8 cellular contexts compared by ENCODE assay signal in the genomic region with DNA sequence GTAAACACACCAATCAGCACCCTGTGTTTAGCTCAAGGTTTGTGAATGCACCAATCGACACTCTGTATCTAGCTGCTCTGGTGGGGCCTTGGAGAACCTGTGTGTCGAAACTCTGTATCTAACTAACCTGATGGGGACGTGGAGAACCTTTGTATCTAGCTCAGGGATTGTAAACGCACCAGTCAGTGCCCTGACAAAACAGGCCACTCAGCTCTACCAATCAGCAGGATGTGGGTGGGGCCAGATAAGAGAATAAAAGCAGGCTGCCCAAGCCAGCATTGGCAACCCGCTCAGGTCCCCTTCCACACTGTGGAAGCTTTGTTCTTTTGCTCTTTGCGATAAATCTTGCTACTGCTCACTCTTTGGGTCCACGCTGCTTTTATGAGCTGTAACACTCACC. TPM values are rescaled to one million over a fixed set of nuclear protein-coding genes. Genes with fewer than 3 reads are reported as not detected.
A peak's percentile ranks its signal among the peaks of the same experiment; 100 is the strongest.
DNase-seq lines count a peak whose midpoint lies in the region; ATAC-seq, FAIRE-seq and TF ChIP-seq lines count a peak whose summit lies in the region.
"Not testable (repeated sequence)": the region's sequence is repeated elsewhere in the genome, so short reads cannot be mapped to it uniquely, and the experiment has no call there.
"Had no signal": no experiment of that assay in that cellular context is flagged by ENCODE, and none has a peak within 500 bp of the region (broad histone marks: within the 10 kb centered on the region; RNA-seq: fewer than 3 reads in every experiment).

No MANE protein-coding gene starts in this region.

- H3K36me3 Mint-ChIP-seq in WTC11; osteocyte (ENCODE audit: unreplicated experiment): not testable (repeated sequence)

- not testable (repeated sequence) for H2AFZ ChIP-seq in HepG2 (ENCODE audit: low read length)

- H3K9me3 Mint-ChIP-seq in WTC11; osteocyte (ENCODE audit: unreplicated experiment): not testable (repeated sequence)

- H3K27me3 Mint-ChIP-seq in WTC11 (ENCODE audit: low read depth) = not testable (repeated sequence)
- peaks cover 12% of the 10 kb centered on the region for H3K27me3 Mint-ChIP-seq in osteocyte (ENCODE audit: unreplicated experiment)

- H3K4me1 Mint-ChIP-seq in WTC11 = not testable (repeated sequence)
- H3K4me1 Mint-ChIP-seq in osteocyte (ENCODE audit: unreplicated experiment) = peaks cover 12% of the 10 kb centered on the region

- H3K9me3 ChIP-seq in HepG2 (ENCODE audit: low read length) = not testable (repeated sequence)

- H3K4me2 ChIP-seq in HepG2 (ENCODE audit: low read depth, low read length) = not testable (repeated sequence)

- POLR2A ChIA-PET in WTC11 (lab: Charles Lee); HepG2 (lab: Yijun Ruan, JAX): not testable (repeated sequence)

- H3K4me3 Mint-ChIP-seq in WTC11; osteocyte (ENCODE audit: unreplicated experiment): not testable (repeated sequence)

- TF ChIP-seq RAD21 in HepG2 (CRISPR knock-in tag; IDR thresholded peaks at IDR 0.05) = not testable (repeated sequence)

- 46% methylated on average over 5 of the region's 7 CpGs for WGBS in HepG2 (ENCODE audit: low lambda C conversion rate)

- not testable (repeated sequence) for BruUV-seq in HepG2 (replicated peaks; lab: Mats Ljungman, UMichigan)

- TF ChIP-seq CTCF in WTC11 (IDR thresholded peaks at IDR 0.05); HepG2 (CRISPR knock-in tag; IDR thresholded peaks at IDR 0.05); osteocyte (IDR thresholded peaks at IDR 0.05): not testable (repeated sequence)

- H3K9ac ChIP-seq in HepG2 (ENCODE audit: insufficient read depth, low read depth, low read length) = not testable (repeated sequence)

- not testable (repeated sequence) for H3K27me3 ChIP-seq in HepG2 (ENCODE audit: control insufficient read depth in 1 of 2, insufficient read depth in 2 of 2, low read length in 2 of 2)

- not testable (repeated sequence) for H3K4me3 ChIP-seq in HepG2 (replicated peaks in 1 of 3; ENCODE audit: insufficient read depth in 1 of 3, low read depth in 2 of 3, low read length in 3 of 3)

- in situ Hi-C loops in HepG2 (cut with HindIII; ENCODE audit: extremely low pct_ligation_motif_present, low pct_unique_long_range_greater_than_20kb) = not testable (repeated sequence)

- intact Hi-C loops in HepG2 (cut with micrococcal nuclease; ENCODE audit: unreplicated experiment) = not testable (repeated sequence)

- H3K27ac Mint-ChIP-seq in WTC11; osteocyte (ENCODE audit: unreplicated experiment): not testable (repeated sequence)

- FAIRE-seq in HepG2 (lab: Jason Lieb, UNC) = not testable (repeated sequence)

- H3K4me1 ChIP-seq in HepG2 (ENCODE audit: insufficient read depth, low read length) = not testable (repeated sequence)

- not testable (repeated sequence) for H3K36me3 ChIP-seq in HepG2 (replicated peaks in 1 of 2; ENCODE audit: control insufficient read depth in 1 of 2, insufficient read depth in 2 of 2, low read length in 2 of 2)

- not testable (repeated sequence) for TF ChIP-seq POLR2A in HepG2 (IDR thresholded peaks at IDR 0.05; ENCODE audit: insufficient read depth in 1 of 2, low read depth in 2 of 2, low read length in 2 of 2)

- TF ChIP-seq EP300 in HepG2 (IDR thresholded peaks at IDR 0.05; ENCODE audit: low read depth in 2 of 2, low read length in 2 of 2); HepG2 (CRISPR knock-in tag; IDR thresholded peaks at IDR 0.05; ENCODE audit: borderline replicate concordance): not testable (repeated sequence)

- not testable (repeated sequence) for DNase-seq in WTC11 (ENCODE audit: low spot score); HepG2 (ENCODE audit: low spot score)
- peak; percentile 5 for DNase-seq in activated CD8-positive, alpha-beta memory T cell treated with anti-CD3 and anti-CD28 coated beads for 24 hours
- DNase-seq in osteocyte (ENCODE audit: extremely low spot score, unreplicated experiment) = peak; percentile 2

- not testable (repeated sequence) for H3K79me2 ChIP-seq in HepG2 (ENCODE audit: insufficient read depth, low read length)

- CTCF ChIA-PET in WTC11 (lab: Charles Lee); HepG2 (lab: Yijun Ruan, JAX; ENCODE audit: low intra/inter-chr PET ratio, low total read pairs): not testable (repeated sequence)

- H4K20me1 ChIP-seq in HepG2 (ENCODE audit: insufficient read depth, low read length) = not testable (repeated sequence)

- not testable (repeated sequence) for H3K27ac ChIP-seq in HepG2 (ENCODE audit: extremely low read length, insufficient read depth, low read length)

- not testable (repeated sequence) for ATAC-seq in WTC11, HepG2

RNA-seq across cellular contexts. Expression of a gene that starts 6.9 kb away (rescaled TPM):
- total RNA-seq in WTC11 (2021) (46.0 to 50.7 TPM (median 50.5 TPM) in 3 replicates), HepG2 (2016; rRNA removed; fragmentation: Illumina TruSeq; extraction: Trizol) (54.4 and 80.9 TPM in 2 replicates), osteocyte (44.4 and 46.7 TPM in 2 replicates)
- 10.9 and 15.6 TPM in 2 replicates for total RNA-seq in HepG2 (2016; cell fraction: cytosol; rRNA removed; fragmentation: Illumina TruSeq; extraction: Trizol; ENCODE audit: low read depth)
- 56.6 and 74.9 TPM in 2 replicates for total RNA-seq in HepG2 (2016; cell fraction: insoluble cytoplasmic fraction; rRNA removed; fragmentation: Illumina TruSeq; extraction: Trizol)
- total RNA-seq in HepG2 (2016; cell fraction: membrane; rRNA removed; fragmentation: Illumina TruSeq; extraction: Trizol) = 18.1 and 24.3 TPM in 2 replicates
- 26.5 and 26.8 TPM in 2 replicates for total RNA-seq in HepG2 (2016; cell fraction: nucleus; rRNA removed; fragmentation: Illumina TruSeq; extraction: Trizol)
- 71.7 and 78.6 TPM in 2 replicates for polyA plus RNA-seq in HepG2 (2011; rRNA removed)
- polyA plus RNA-seq in HepG2 (2011; cell fraction: cytosol; rRNA removed) = 69.7 and 85.2 TPM in 2 replicates
- 27.5 and 29.1 TPM in 2 replicates for polyA plus RNA-seq in HepG2 (2011; cell fraction: nucleus; rRNA removed)
- 33.6 and 54.0 TPM in 2 replicates for polyA plus RNA-seq in HepG2 (2012)
- 19.8 and 22.0 TPM in 2 replicates for polyA plus RNA-seq in HepG2 (2016; cell fraction: cytosol; fragmentation: Illumina TruSeq; extraction: Trizol; ENCODE audit: low read depth)
- 91.0 and 97.2 TPM in 2 replicates for polyA plus RNA-seq in HepG2 (2016; cell fraction: insoluble cytoplasmic fraction; fragmentation: Illumina TruSeq; extraction: Trizol; ENCODE audit: low read depth)
- 22.9 and 23.0 TPM in 2 replicates for polyA plus RNA-seq in HepG2 (2016; cell fraction: membrane; fragmentation: Illumina TruSeq; extraction: Trizol; ENCODE audit: low read depth)
- 37.9 and 39.1 TPM in 2 replicates for polyA plus RNA-seq in HepG2 (2016; cell fraction: nucleus; fragmentation: Illumina TruSeq; extraction: Trizol; ENCODE audit: insufficient read depth, low read depth)
- polyA minus RNA-seq in HepG2 (2011; rRNA and poly(A)+ RNA removed; ENCODE audit: low replicate concordance) = 63.6 and 109 TPM in 2 replicates
- polyA minus RNA-seq in HepG2 (2011; cell fraction: cytosol; rRNA and poly(A)+ RNA removed) = 20.6 and 23.0 TPM in 2 replicates
- polyA minus RNA-seq in HepG2 (2011; cell fraction: nucleus; rRNA and poly(A)+ RNA removed) = 24.2 and 26.6 TPM in 2 replicates

RNA-seq across cellular contexts. Expression of a gene that starts 40.4 kb away (rescaled TPM):
- 5.0 to 6.7 TPM (median 6.5 TPM) in 3 replicates for total RNA-seq in WTC11 (2021)
- 20.3 and 27.5 TPM in 2 replicates for total RNA-seq in HepG2 (2016; rRNA removed; fragmentation: Illumina TruSeq; extraction: Trizol)
- 13.0 and 16.2 TPM in 2 replicates for total RNA-seq in HepG2 (2016; cell fraction: cytosol; rRNA removed; fragmentation: Illumina TruSeq; extraction: Trizol; ENCODE audit: low read depth)
- 17.4 and 28.0 TPM in 2 replicates for total RNA-seq in HepG2 (2016; cell fraction: insoluble cytoplasmic fraction; rRNA removed; fragmentation: Illumina TruSeq; extraction: Trizol)
- 29.3 and 35.9 TPM in 2 replicates for total RNA-seq in HepG2 (2016; cell fraction: membrane; rRNA removed; fragmentation: Illumina TruSeq; extraction: Trizol)
- 17.6 and 20.1 TPM in 2 replicates for total RNA-seq in HepG2 (2016; cell fraction: nucleus; rRNA removed; fragmentation: Illumina TruSeq; extraction: Trizol)
- polyA plus RNA-seq in HepG2 (2011; rRNA removed) = 10.7 and 15.9 TPM in 2 replicates
- polyA plus RNA-seq in HepG2 (2011; cell fraction: cytosol; rRNA removed) = 10.4 and 12.8 TPM in 2 replicates
- 16.7 and 17.3 TPM in 2 replicates for polyA plus RNA-seq in HepG2 (2011; cell fraction: nucleus; rRNA removed)
- 12.1 and 22.6 TPM in 2 replicates for polyA plus RNA-seq in HepG2 (2012)
- polyA plus RNA-seq in HepG2 (2016; cell fraction: cytosol; fragmentation: Illumina TruSeq; extraction: Trizol; ENCODE audit: low read depth) = 11.5 and 14.9 TPM in 2 replicates
- polyA plus RNA-seq in HepG2 (2016; cell fraction: insoluble cytoplasmic fraction; fragmentation: Illumina TruSeq; extraction: Trizol; ENCODE audit: low read depth) = 21.6 and 21.8 TPM in 2 replicates
- 24.0 and 29.9 TPM in 2 replicates for polyA plus RNA-seq in HepG2 (2016; cell fraction: membrane; fragmentation: Illumina TruSeq; extraction: Trizol; ENCODE audit: low read depth)
- 31.6 and 33.1 TPM in 2 replicates for polyA plus RNA-seq in HepG2 (2016; cell fraction: nucleus; fragmentation: Illumina TruSeq; extraction: Trizol; ENCODE audit: insufficient read depth, low read depth)
- 0.12 and 15.6 TPM in 2 replicates for polyA minus RNA-seq in HepG2 (2011; rRNA and poly(A)+ RNA removed; ENCODE audit: low replicate concordance)
- polyA minus RNA-seq in HepG2 (2011; cell fraction: cytosol; rRNA and poly(A)+ RNA removed) = 9.2 and 10.9 TPM in 2 replicates
- polyA minus RNA-seq in HepG2 (2011; cell fraction: nucleus; rRNA and poly(A)+ RNA removed) = 12.9 and 21.1 TPM in 2 replicates
- 3.5 and 3.9 TPM in 2 replicates for total RNA-seq in osteocyte
- total RNA-seq: CD4-positive, alpha-beta memory T cell; CD4-positive, CD25-positive, alpha-beta regulatory T cell had no signal
- polyA plus RNA-seq: CD14-positive monocyte; CD8-positive, alpha-beta memory T cell had no signal

RNA-seq across cellular contexts. Expression of a gene that starts 55.5 kb away (rescaled TPM):
- total RNA-seq in WTC11 (2021) (16.7 to 18.3 TPM (median 18.2 TPM) in 3 replicates), HepG2 (2016; rRNA removed; fragmentation: Illumina TruSeq; extraction: Trizol) (24.5 and 24.8 TPM in 2 replicates), osteocyte (21.8 and 22.9 TPM in 2 replicates)
- 8.9 and 14.2 TPM in 2 replicates for total RNA-seq in HepG2 (2016; cell fraction: cytosol; rRNA removed; fragmentation: Illumina TruSeq; extraction: Trizol; ENCODE audit: low read depth)
- total RNA-seq in HepG2 (2016; cell fraction: insoluble cytoplasmic fraction; rRNA removed; fragmentation: Illumina TruSeq; extraction: Trizol) = 22.2 and 26.0 TPM in 2 replicates
- 28.2 and 35.8 TPM in 2 replicates for total RNA-seq in HepG2 (2016; cell fraction: membrane; rRNA removed; fragmentation: Illumina TruSeq; extraction: Trizol)
- 29.1 and 31.2 TPM in 2 replicates for total RNA-seq in HepG2 (2016; cell fraction: nucleus; rRNA removed; fragmentation: Illumina TruSeq; extraction: Trizol)
- 14.4 and 15.3 TPM in 2 replicates for polyA plus RNA-seq in HepG2 (2011; rRNA removed)
- 7.8 and 9.0 TPM in 2 replicates for polyA plus RNA-seq in HepG2 (2011; cell fraction: cytosol; rRNA removed)
- polyA plus RNA-seq in HepG2 (2011; cell fraction: nucleus; rRNA removed) = 20.0 and 23.6 TPM in 2 replicates
- 9.7 and 11.4 TPM in 2 replicates for polyA plus RNA-seq in HepG2 (2012)
- 0.34 and 0.69 TPM in 2 replicates for polyA plus RNA-seq in HepG2 (2016; cell fraction: cytosol; fragmentation: Illumina TruSeq; extraction: Trizol; ENCODE audit: low read depth)
- polyA plus RNA-seq in HepG2 (2016; cell fraction: insoluble cytoplasmic fraction; fragmentation: Illumina TruSeq; extraction: Trizol; ENCODE audit: low read depth) = 8.3 and 12.1 TPM in 2 replicates
- 1.5 and 2.4 TPM in 2 replicates for polyA plus RNA-seq in HepG2 (2016; cell fraction: membrane; fragmentation: Illumina TruSeq; extraction: Trizol; ENCODE audit: low read depth)
- 22.5 and 23.9 TPM in 2 replicates for polyA plus RNA-seq in HepG2 (2016; cell fraction: nucleus; fragmentation: Illumina TruSeq; extraction: Trizol; ENCODE audit: insufficient read depth, low read depth)
- polyA minus RNA-seq in HepG2 (2011; rRNA and poly(A)+ RNA removed; ENCODE audit: low replicate concordance) = 21.0 TPM in 2 replicates
- 12.5 and 12.9 TPM in 2 replicates for polyA minus RNA-seq in HepG2 (2011; cell fraction: cytosol; rRNA and poly(A)+ RNA removed)
- polyA minus RNA-seq in HepG2 (2011; cell fraction: nucleus; rRNA and poly(A)+ RNA removed) = 53.3 and 70.0 TPM in 2 replicates
